In genomic region chr5:130759061-130759460, GRCh38 we compare ENCODE assay signal across 14 cellular contexts.
DNase-seq lines count a peak whose midpoint lies in the region; ATAC-seq and TF ChIP-seq lines count a peak whose summit lies in the region.
"Had no signal": no experiment of that assay in that cellular context is flagged by ENCODE, and none has a peak within 500 bp of the region (broad histone marks: within the 10 kb centered on the region; RNA-seq: fewer than 3 reads in every experiment).

No MANE protein-coding gene starts in this region.

- H3K79me2 ChIP-seq in HCT116 (ENCODE audit: insufficient read depth, low read length), result no peaks in the 10 kb centered on the region

- H3K4me1 ChIP-seq in HCT116 (ENCODE audit: control insufficient read depth in 1 of 2, insufficient read depth in 2 of 2, low read length in 2 of 2), result no peaks in the 10 kb centered on the region
- H3K4me1 ChIP-seq in RWPE2 (ENCODE audit: insufficient read depth, poor library complexity, severe bottlenecking), result no peaks in the 10 kb centered on the region
- no peaks in the 10 kb centered on the region for H3K4me1 ChIP-seq in esophagus squamous epithelium
- H3K4me1 ChIP-seq: A549, BE2C, Caco-2 had no signal

- 40 to 77% methylated on average over 3 of the region's 3 CpGs for WGBS in esophagus squamous epithelium, 2 donors

- no peak overlapping the region for H3K27ac Mint-ChIP-seq in activated CD8-positive, alpha-beta T cell treated with anti-CD3 and anti-CD28 coated beads for 36 hours
- H3K27ac Mint-ChIP-seq: CD8-positive, alpha-beta memory T cell had no signal

- H3K36me3 ChIP-seq in HCT116 (ENCODE audit: control insufficient read depth in 1 of 2, insufficient read depth in 2 of 2, low read length in 2 of 2) (no peaks in the 10 kb centered on the region), RWPE2 (ENCODE audit: low read depth) (no peaks in the 10 kb centered on the region), esophagus squamous epithelium (no peaks in the 10 kb centered on the region)
- H3K36me3 ChIP-seq: BE2C had no signal

- no TSS peak for BruUV-seq in HCT116 (replicated peaks; lab: Mats Ljungman, UMichigan)

- H3K27me3 Mint-ChIP-seq in activated CD8-positive, alpha-beta T cell treated with anti-CD3 and anti-CD28 coated beads for 36 hours, result peaks cover 1% of the 10 kb centered on the region

- TF ChIP-seq CTCF in HCT116 (IDR thresholded peaks at IDR 0.05 in 2 of 3, conservative IDR thresholded peaks at IDR 0.05 in 1 of 3; ENCODE audit: borderline replicate concordance in 1 of 3, insufficient read depth in 1 of 3, low read depth in 2 of 3, low read length in 2 of 3) (no peak), RWPE2 (IDR thresholded peaks at IDR 0.05; ENCODE audit: poor library complexity, severe bottlenecking) (no peak), esophagus squamous epithelium (IDR thresholded peaks at IDR 0.05) (no peak)
- TF ChIP-seq CTCF in activated CD8-positive, alpha-beta T cell treated with anti-CD3 and anti-CD28 coated beads for 36 hours (IDR thresholded peaks at IDR 0.05), result no peak

- RAD21 ChIA-PET in HCT116 (lab: Charles Lee; ENCODE audit: low non-redundant PET in 1 of 2, low total read pairs in 2 of 2, uncharacterized antibody in 2 of 2, unreplicated experiment in 2 of 2), result no interaction called here

- no peaks in the 10 kb centered on the region for H3K9me2 ChIP-seq in HCT116 (ENCODE audit: insufficient read depth)

- no peak overlapping the region for H3K9ac ChIP-seq in HCT116 (ENCODE audit: low read length)

- no peak for TF ChIP-seq RAD21 in HCT116 (IDR thresholded peaks at IDR 0.05; ENCODE audit: low read depth)

- no peak overlapping the region for H3K4me3 ChIP-seq in HCT116 (replicated peaks in 1 of 2; ENCODE audit: low read depth in 1 of 2, low read length in 2 of 2)
- H3K4me3 ChIP-seq in RWPE2 (ENCODE audit: severe bottlenecking), result no peak overlapping the region
- no peak overlapping the region for H3K4me3 ChIP-seq in esophagus squamous epithelium
- H3K4me3 ChIP-seq: A549 had no signal

- CTCF ChIA-PET in HCT116 (lab: Charles Lee), result no interaction called here
- CTCF ChIA-PET in activated CD8-positive, alpha-beta T cell treated with anti-CD3 and anti-CD28 coated beads for 36 hours (lab: Charles Lee), result no interaction called here

- H3K4me2 ChIP-seq in HCT116 (ENCODE audit: low read length), result no peak overlapping the region
- H3K4me2 ChIP-seq: A549 had no signal

- intact Hi-C loops in HCT116 (cut with micrococcal nuclease) (no loop called here), esophagus squamous epithelium (cut with DNase I) (no loop called here)
- intact Hi-C loops in activated CD8-positive, alpha-beta T cell treated with anti-CD3 and anti-CD28 coated beads for 36 hours (cut with micrococcal nuclease), result no loop called here

- ATAC-seq in HCT116, result 0 out of 2 replicates have a peak, but pooled peaks have one; percentile 34
- peak; percentile 56; the same call in 2 of the 3 replicates for ATAC-seq in RWPE2 (ENCODE audit: low read depth)
- no peak for ATAC-seq in activated CD8-positive, alpha-beta T cell treated with anti-CD3 and anti-CD28 coated beads for 36 hours
- ATAC-seq: A549 had no signal

- DNase-seq in HCT116 (ENCODE audit: low read depth, low spot score) (no peak), RWPE2 (ENCODE audit: low spot score) (no peak), left kidney (ENCODE audit: low read depth, low spot score) (peak; percentile 7), esophagus squamous epithelium (lab: John Stamatoyannopoulos, UW) (no peak), C1 segment of cervical spinal cord (lab: John Stamatoyannopoulos, UW) (no peak)
- no peak for DNase-seq in activated CD8-positive, alpha-beta T cell treated with anti-CD3 and anti-CD28 coated beads for 36 hours
- DNase-seq: BE2C; Caco-2; CD8-positive, alpha-beta memory T cell; DND-41; GF-D8; H7 had no signal

- H4K20me1 ChIP-seq in HCT116 (ENCODE audit: insufficient read depth), result no peaks in the 10 kb centered on the region

- no peaks in the 10 kb centered on the region for H3K9me3 ChIP-seq in HCT116 (ENCODE audit: control insufficient read depth in 1 of 2, insufficient read depth in 1 of 2, low read depth in 1 of 2, low read length in 2 of 2)
- H3K9me3 ChIP-seq in RWPE2 (ENCODE audit: severe bottlenecking), result no peaks in the 10 kb centered on the region
- no peaks in the 10 kb centered on the region for H3K9me3 ChIP-seq in esophagus squamous epithelium
- H3K9me3 ChIP-seq: A549, BE2C had no signal

- H3K36me3 Mint-ChIP-seq in activated CD8-positive, alpha-beta T cell treated with anti-CD3 and anti-CD28 coated beads for 36 hours (ENCODE audit: low read depth), result no peaks in the 10 kb centered on the region
- H3K36me3 Mint-ChIP-seq: CD14-positive monocyte; CD8-positive, alpha-beta memory T cell had no signal

- POLR2A ChIA-PET in HCT116 (lab: Charles Lee), result no interaction called here
- POLR2A ChIA-PET in activated CD8-positive, alpha-beta T cell treated with anti-CD3 and anti-CD28 coated beads for 36 hours (lab: Charles Lee), result no interaction called here

- H3K27me3 ChIP-seq in HCT116 (ENCODE audit: insufficient read depth, low read length) (no peaks in the 10 kb centered on the region), RWPE2 (ENCODE audit: insufficient read depth, poor library complexity, severe bottlenecking) (no peaks in the 10 kb centered on the region), esophagus squamous epithelium (no peaks in the 10 kb centered on the region)
- H3K27me3 ChIP-seq: BE2C had no signal

- no peak for TF ChIP-seq POLR2A in HCT116 (IDR thresholded peaks at IDR 0.05; ENCODE audit: borderline replicate concordance, extremely low read depth, insufficient read depth, insufficient read length)
- no peak for TF ChIP-seq POLR2A in esophagus squamous epithelium (IDR thresholded peaks at IDR 0.05)

- H3K27ac ChIP-seq in HCT116 (ENCODE audit: low read depth, low read length) (no peak overlapping the region), RWPE2 (ENCODE audit: poor library complexity, severe bottlenecking) (no peak overlapping the region), esophagus squamous epithelium (no peak overlapping the region)
- H3K27ac ChIP-seq: A549 had no signal

- H3K9me3 Mint-ChIP-seq in activated CD8-positive, alpha-beta T cell treated with anti-CD3 and anti-CD28 coated beads for 36 hours, result no peaks in the 10 kb centered on the region

- H2AFZ ChIP-seq in HCT116 (ENCODE audit: low read depth, low read length, poor library complexity, severe bottlenecking), result no peak overlapping the region

- no peak overlapping the region for H3K4me3 Mint-ChIP-seq in activated CD8-positive, alpha-beta T cell treated with anti-CD3 and anti-CD28 coated beads for 36 hours
- H3K4me3 Mint-ChIP-seq: CD14-positive monocyte; CD8-positive, alpha-beta memory T cell had no signal

- no peaks in the 10 kb centered on the region for H3K4me1 Mint-ChIP-seq in activated CD8-positive, alpha-beta T cell treated with anti-CD3 and anti-CD28 coated beads for 36 hours (ENCODE audit: low read depth)
- H3K4me1 Mint-ChIP-seq: CD8-positive, alpha-beta memory T cell had no signal

TF ChIP-seq in HCT116, 20 proteins besides CTCF, POLR2A, EP300 and RAD21:
- TF ChIP-seq SRF (IDR thresholded peaks at IDR 0.05; ENCODE audit: low read depth) (no peak), SIN3A (IDR thresholded peaks at IDR 0.05; ENCODE audit: low read depth) (no peak), YY1 (IDR thresholded peaks at IDR 0.05; ENCODE audit: extremely low read depth, insufficient replicate concordance, low read depth, low read length) (no peak), SP1 (IDR thresholded peaks at IDR 0.05; ENCODE audit: low read depth) (no peak), ZNF274 (IDR thresholded peaks at IDR 0.05; ENCODE audit: low read depth, low read length) (no peak), ATF3 (IDR thresholded peaks at IDR 0.05) (no peak), EZH2phosphoT487 (IDR thresholded peaks at IDR 0.05; ENCODE audit: borderline replicate concordance) (no peak), REST (IDR thresholded peaks at IDR 0.05; ENCODE audit: low read depth) (no peak), EZH2 (IDR thresholded peaks at IDR 0.05) (no peak), TCF7L2 (IDR thresholded peaks at IDR 0.05; ENCODE audit: borderline replicate concordance, extremely low read depth, insufficient read depth, insufficient read length) (no peak), ZFX (IDR thresholded peaks at IDR 0.05) (no peak), CBX3 (IDR thresholded peaks at IDR 0.05; ENCODE audit: low read depth) (no peak)
